Comparison of ENCODE assay signal across 17 cellular contexts in the genomic region with DNA sequence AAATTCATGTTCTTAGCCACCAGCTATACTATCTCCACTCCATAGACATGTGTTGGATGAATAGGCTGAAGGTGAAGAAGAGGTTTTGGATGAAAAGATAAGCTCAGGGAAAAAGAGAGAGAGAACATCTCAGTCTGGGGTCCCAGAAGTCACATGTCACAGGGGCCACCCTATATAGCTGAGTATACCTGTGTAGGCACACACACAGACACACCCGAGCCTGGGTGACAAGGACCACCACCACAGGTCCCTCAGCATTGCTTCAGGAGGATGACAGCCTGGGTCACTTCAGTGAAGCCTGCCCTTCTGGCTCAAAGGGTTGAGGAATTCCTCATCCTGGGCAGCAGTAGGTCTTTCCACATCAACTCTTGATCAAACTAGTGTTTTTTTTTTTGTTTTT. TPM values are rescaled to one million over a fixed set of nuclear protein-coding genes. Genes with fewer than 3 reads are reported as not detected.
DNase-seq lines count a peak whose midpoint lies in the region; ATAC-seq and TF ChIP-seq lines count a peak whose summit lies in the region.
"Had no signal": no experiment of that assay in that cellular context is flagged by ENCODE, and none has a peak within 500 bp of the region (broad histone marks: within the 10 kb centered on the region; RNA-seq: fewer than 3 reads in every experiment).

No MANE protein-coding gene starts in this region.

- TF ChIP-seq POLR2A in adrenal gland (IDR thresholded peaks at IDR 0.05): no peak
- no peak for TF ChIP-seq POLR2A in esophagus muscularis mucosa (IDR thresholded peaks at IDR 0.05; ENCODE audit: low read depth)

- intact Hi-C loops in adrenal gland (cut with DNase I) (no loop called here), esophagus muscularis mucosa (cut with DNase I) (no loop called here), sciatic nerve (cut with DNase I) (no loop called here)

- H3K27ac ChIP-seq in adrenal gland: peak overlapping the region in 4 of 5 donors; percentile 5 to 79 (median 78)
- H3K27ac ChIP-seq in esophagus muscularis mucosa (replicated peaks in 1 of 4): peak overlapping the region in 3 of 4 donors; percentile 15 to 65 (median 60)
- no peak overlapping the region for H3K27ac ChIP-seq in neuronal stem cell (replicated peaks; ENCODE audit: low read length)
- H3K27ac ChIP-seq: GM23248, HL-60 had no signal

- H3K4me3 ChIP-seq in adrenal gland (no peak overlapping the region), esophagus muscularis mucosa (no peak overlapping the region), neuronal stem cell (ENCODE audit: low read length in 2 of 2) (no peak overlapping the region)
- H3K4me3 ChIP-seq: GM23248, HAP-1 had no signal

- no peak for ATAC-seq in activated naive CD8-positive, alpha-beta T cell treated with anti-CD3 and anti-CD28 coated beads, Interleukin-2, amount 10 ng/mL, durations not matched to agents 7 days and 5 days (ENCODE audit: low read depth)
- ATAC-seq in sciatic nerve (no peak), HG03159 (IDR thresholded peaks at IDR 0.05; ENCODE audit: unreplicated experiment) (no peak)

- H3K36me3 Mint-ChIP-seq in activated naive CD8-positive, alpha-beta T cell treated with anti-CD3 and anti-CD28 coated beads, Interleukin-2, amount 10 ng/mL, durations not matched to agents 7 days and 5 days: peaks cover 22% of the 10 kb centered on the region
- H3K36me3 Mint-ChIP-seq in activated naive CD8-positive, alpha-beta T cell treated with anti-CD3 and anti-CD28 coated beads for 36 hours: peaks cover 36% of the 10 kb centered on the region

- H3K4me1 ChIP-seq in adrenal gland (replicated peaks in 1 of 2) (peaks cover 16 to 20% of the 10 kb centered on the region in 2 donors), esophagus muscularis mucosa (peaks cover 0 to 16% (median 13%) of the 10 kb centered on the region in 4 donors), neuronal stem cell (ENCODE audit: control insufficient read depth in 2 of 2, insufficient read depth in 1 of 2, low read depth in 1 of 2, low read length in 2 of 2) (no peaks in the 10 kb centered on the region)
- H3K4me1 ChIP-seq: BE2C, HAP-1 had no signal

- H3K9ac ChIP-seq in neuronal stem cell (ENCODE audit: low read depth, low read length, poor library complexity): no peak overlapping the region
- H3K9ac ChIP-seq: GM23248 had no signal

- no peaks in the 10 kb centered on the region for H3K9me3 Mint-ChIP-seq in activated naive CD8-positive, alpha-beta T cell treated with anti-CD3 and anti-CD28 coated beads, Interleukin-2, amount 10 ng/mL, durations not matched to agents 7 days and 5 days
- H3K9me3 Mint-ChIP-seq in activated naive CD8-positive, alpha-beta T cell treated with anti-CD3 and anti-CD28 coated beads for 36 hours: no peaks in the 10 kb centered on the region
- H3K9me3 Mint-ChIP-seq: CD4-positive, CD25-positive, alpha-beta regulatory T cell; CD8-positive, alpha-beta memory T cell had no signal

- no peak for TF ChIP-seq EP300 in esophagus muscularis mucosa (IDR thresholded peaks at IDR 0.05)

- POLR2A ChIA-PET in activated naive CD8-positive, alpha-beta T cell treated with anti-CD3 and anti-CD28 coated beads, Interleukin-2, amount 10 ng/mL, durations not matched to agents 7 days and 5 days (lab: Charles Lee): no interaction called here

- no peak overlapping the region for H3K4me2 ChIP-seq in neuronal stem cell (ENCODE audit: insufficient read depth, low read length, poor library complexity, severe bottlenecking)

- no peak overlapping the region for H2BK120ac ChIP-seq in neuronal stem cell (ENCODE audit: low read depth, low read length)

- no peak overlapping the region for H3K4me3 Mint-ChIP-seq in activated naive CD8-positive, alpha-beta T cell treated with anti-CD3 and anti-CD28 coated beads, Interleukin-2, amount 10 ng/mL, durations not matched to agents 7 days and 5 days
- no peak overlapping the region for H3K4me3 Mint-ChIP-seq in activated naive CD8-positive, alpha-beta T cell treated with anti-CD3 and anti-CD28 coated beads for 36 hours
- H3K4me3 Mint-ChIP-seq: CD4-positive, CD25-positive, alpha-beta regulatory T cell; CD8-positive, alpha-beta memory T cell had no signal

- H3K27ac Mint-ChIP-seq in activated naive CD8-positive, alpha-beta T cell treated with anti-CD3 and anti-CD28 coated beads, Interleukin-2, amount 10 ng/mL, durations not matched to agents 7 days and 5 days: no peak overlapping the region
- H3K27ac Mint-ChIP-seq in activated naive CD8-positive, alpha-beta T cell treated with anti-CD3 and anti-CD28 coated beads for 36 hours: no peak overlapping the region

- no peak overlapping the region for H3K4ac ChIP-seq in neuronal stem cell (ENCODE audit: low read length)

- H3K27me3 ChIP-seq in adrenal gland (no peaks in the 10 kb centered on the region), esophagus muscularis mucosa (no peaks in the 10 kb centered on the region), neuronal stem cell (ENCODE audit: control insufficient read depth in 3 of 3, insufficient read depth in 3 of 3, low read depth in 1 of 3, low read length in 3 of 3) (no peaks in the 10 kb centered on the region)
- H3K27me3 ChIP-seq: BE2C had no signal

- no peak overlapping the region for H4K91ac ChIP-seq in neuronal stem cell (ENCODE audit: low read depth, low read length, poor library complexity)

- H3K36me3 ChIP-seq in adrenal gland (replicated peaks in 1 of 2): peaks cover 0 to 59% of the 10 kb centered on the region in 2 donors
- peaks cover 50 to 97% (median 83%) of the 10 kb centered on the region in 4 donors for H3K36me3 ChIP-seq in esophagus muscularis mucosa
- peaks cover 58 to 97% of the 10 kb centered on the region in 2 donors for H3K36me3 ChIP-seq in neuronal stem cell (replicated peaks in 1 of 2; ENCODE audit: control insufficient read depth in 2 of 2, insufficient read depth in 2 of 2, low read length in 2 of 2)

- H3K4me1 Mint-ChIP-seq in activated naive CD8-positive, alpha-beta T cell treated with anti-CD3 and anti-CD28 coated beads, Interleukin-2, amount 10 ng/mL, durations not matched to agents 7 days and 5 days: no peaks in the 10 kb centered on the region
- no peaks in the 10 kb centered on the region for H3K4me1 Mint-ChIP-seq in activated naive CD8-positive, alpha-beta T cell treated with anti-CD3 and anti-CD28 coated beads for 36 hours
- H3K4me1 Mint-ChIP-seq: CD4-positive, CD25-positive, alpha-beta regulatory T cell; CD8-positive, alpha-beta memory T cell had no signal

- H3K23ac ChIP-seq in neuronal stem cell (ENCODE audit: low read depth, low read length, poor library complexity): no peak overlapping the region

- TF ChIP-seq CTCF in adrenal gland (IDR thresholded peaks at IDR 0.05): no peak
- no peak for TF ChIP-seq CTCF in esophagus muscularis mucosa (IDR thresholded peaks at IDR 0.05)

- no peak overlapping the region for H3K18ac ChIP-seq in neuronal stem cell (ENCODE audit: low read length)

- no peak overlapping the region for H3K14ac ChIP-seq in neuronal stem cell (ENCODE audit: low read length)

- H3K79me1 ChIP-seq in neuronal stem cell (ENCODE audit: low read depth, low read length): no peaks in the 10 kb centered on the region

- H2AFZ ChIP-seq in neuronal stem cell (ENCODE audit: low read length): no peak overlapping the region
- H2AFZ ChIP-seq: GM23248 had no signal

- DNase-seq in activated naive CD8-positive, alpha-beta T cell treated with anti-CD3 and anti-CD28 coated beads, Interleukin-2, amount 10 ng/mL, durations not matched to agents 7 days and 5 days: peak; percentile 6
- DNase-seq in activated naive CD8-positive, alpha-beta T cell treated with anti-CD3 and anti-CD28 coated beads for 36 hours: no peak
- peak in 3 of 7 donors; percentile 12 to 45 (median 15) for DNase-seq in adrenal gland
- DNase-seq in esophagus muscularis mucosa (ENCODE audit: extremely low spot score): no peak
- peak; percentile 26 for DNase-seq in sciatic nerve (ENCODE audit: low spot score)
- no peak for DNase-seq in hepatic stellate cell (ENCODE audit: low spot score)
- no peak for DNase-seq in neuronal stem cell (ENCODE audit: low spot score)
- DNase-seq: ACHN; BE2C; C1 segment of cervical spinal cord; CD4-positive, CD25-positive, alpha-beta regulatory T cell; CD8-positive, alpha-beta memory T cell; COR-L47; GM23248 had no signal

- no peak overlapping the region for H2BK15ac ChIP-seq in neuronal stem cell (ENCODE audit: low read length)

- H3K9me3 ChIP-seq in adrenal gland (replicated peaks in 1 of 3) (no peaks in the 10 kb centered on the region), esophagus muscularis mucosa (no peaks in the 10 kb centered on the region), neuronal stem cell (replicated peaks in 1 of 2; ENCODE audit: control insufficient read depth in 2 of 2, insufficient read depth in 1 of 2, low read depth in 1 of 2, low read length in 2 of 2) (no peaks in the 10 kb centered on the region)
- H3K9me3 ChIP-seq: BE2C, HAP-1 had no signal

- H2AK5ac ChIP-seq in neuronal stem cell (ENCODE audit: low read depth, low read length): no peak overlapping the region

- no peak overlapping the region for H2BK12ac ChIP-seq in neuronal stem cell (ENCODE audit: low read length)

- no peak overlapping the region for H2BK5ac ChIP-seq in neuronal stem cell (ENCODE audit: low read length)

- H3K27me3 Mint-ChIP-seq in activated naive CD8-positive, alpha-beta T cell treated with anti-CD3 and anti-CD28 coated beads, Interleukin-2, amount 10 ng/mL, durations not matched to agents 7 days and 5 days: no peaks in the 10 kb centered on the region
- H3K27me3 Mint-ChIP-seq in activated naive CD8-positive, alpha-beta T cell treated with anti-CD3 and anti-CD28 coated beads for 36 hours: no peaks in the 10 kb centered on the region
- H3K27me3 Mint-ChIP-seq: CD4-positive, CD25-positive, alpha-beta regulatory T cell had no signal

- 93 to 100% (median 97%) methylated on average over 1 of the region's 1 CpG for WGBS in adrenal gland, 4 donors
- WGBS in esophagus muscularis mucosa: 70% methylated on average over 1 of the region's 1 CpG
- no CpG with 5 or more reads among the region's 1 CpG for WGBS in neuronal stem cell (ENCODE audit: extremely low coverage in 2 of 2, insufficient read length in 2 of 2, insufficient replicate concordance in 1 of 2), 2 donors

- H4K8ac ChIP-seq in neuronal stem cell (ENCODE audit: low read depth, low read length): no peak overlapping the region

RNA-seq across cellular contexts. Expression of a gene that starts 56.2 kb away (rescaled TPM):
- total RNA-seq in activated naive CD8-positive, alpha-beta T cell treated with anti-CD3 and anti-CD28 coated beads, Interleukin-2, amount 10 ng/mL, durations not matched to agents 7 days and 5 days: 10 to 100 TPM; 27.3 to 29.5 TPM
- total RNA-seq in activated naive CD8-positive, alpha-beta T cell treated with anti-CD3 and anti-CD28 coated beads for 36 hours: 10 to 100 TPM; 56.0 to 56.6 TPM
- 10 to 100 TPM; 11.8 to 50.1 (median 29.4) TPM for total RNA-seq in adrenal gland
- polyA plus RNA-seq in adrenal gland: 10 to 100 TPM in 1 of 3 donors, 1 to 10 TPM in 2; 4.6 to 15.4 (median 6.8) TPM
- total RNA-seq in esophagus muscularis mucosa: 10 to 100 TPM; 13.3 to 22.4 (median 16.6) TPM
- total RNA-seq in sciatic nerve: 24.6 TPM
- polyA plus RNA-seq in neuronal stem cell (2013, experiment 1 of 2): 4.9 TPM
- 5.2 TPM for polyA plus RNA-seq in neuronal stem cell (2013, experiment 2 of 2)

RNA-seq across cellular contexts. Expression of a gene that starts 56.5 kb away (rescaled TPM):
- total RNA-seq in activated naive CD8-positive, alpha-beta T cell treated with anti-CD3 and anti-CD28 coated beads, Interleukin-2, amount 10 ng/mL, durations not matched to agents 7 days and 5 days: 100 to 1,000 TPM; 157 TPM
- total RNA-seq in activated naive CD8-positive, alpha-beta T cell treated with anti-CD3 and anti-CD28 coated beads for 36 hours: 100 to 1,000 TPM; 161 to 162 TPM
- total RNA-seq in adrenal gland: 100 to 1,000 TPM in 5 of 8 donors, 10 to 100 TPM in 3; 41.7 to 332 (median 112) TPM
- polyA plus RNA-seq in adrenal gland: 100 to 1,000 TPM in 1 of 3 donors, 10 to 100 TPM in 2; 34.8 to 120 (median 47.4) TPM
- total RNA-seq in esophagus muscularis mucosa: 10 to 100 TPM; 40.4 to 65.1 (median 45.5) TPM
- total RNA-seq in sciatic nerve: 90.7 TPM
- 79.1 TPM for polyA plus RNA-seq in neuronal stem cell (2013, experiment 1 of 2)
- 78.1 TPM for polyA plus RNA-seq in neuronal stem cell (2013, experiment 2 of 2)

Comparison
In these comparisons a context has a peak if more than half of its experiments do, and no peak if none do; other contexts are left out.
1. DNase-seq: peak in activated naive CD8-positive, alpha-beta T cell treated with anti-CD3 and anti-CD28 coated beads, Interleukin-2, amount 10 ng/mL, durations not matched to agents 7 days and 5 days (single experiment) and sciatic nerve (single experiment); none in activated naive CD8-positive, alpha-beta T cell treated with anti-CD3 and anti-CD28 coated beads for 36 hours (single experiment), esophagus muscularis mucosa (single experiment), hepatic stellate cell (single experiment) and neuronal stem cell (single experiment).